In the genomic region with DNA sequence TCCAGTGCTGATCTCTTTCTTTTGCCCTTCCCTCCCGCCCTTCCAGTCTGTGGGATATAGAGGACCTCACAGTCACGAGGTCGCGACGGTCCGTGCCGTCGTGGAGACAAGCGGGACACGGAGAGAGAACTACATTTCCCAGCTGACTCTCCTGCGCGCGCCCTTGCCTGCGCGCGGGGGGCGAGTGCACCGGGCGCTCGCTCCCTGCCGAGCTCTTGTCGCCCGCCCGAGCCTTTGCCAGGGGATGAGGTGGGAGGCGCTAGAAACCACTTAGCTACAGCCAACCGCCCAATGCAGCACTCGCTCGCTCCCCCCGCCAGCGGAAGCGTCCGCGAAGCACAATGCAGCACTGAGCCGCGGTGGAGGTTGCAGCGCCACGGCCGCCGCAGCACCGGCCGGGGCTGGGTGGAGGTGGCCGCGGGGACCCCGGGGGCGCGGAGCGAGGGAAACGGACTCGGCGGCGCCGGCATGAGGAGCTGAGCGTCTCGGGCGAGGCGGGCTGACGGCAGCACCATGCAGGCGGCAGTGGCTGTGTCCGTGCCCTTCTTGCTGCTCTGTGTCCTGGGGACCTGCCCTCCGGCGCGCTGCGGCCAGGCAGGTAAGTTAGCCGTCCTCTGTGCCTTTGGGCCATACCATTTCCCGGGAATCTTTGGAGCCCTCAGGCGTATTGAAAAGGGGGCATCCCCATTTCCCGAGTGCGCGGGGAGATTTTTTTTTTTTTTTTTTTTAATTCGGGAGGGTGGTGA, we compare ENCODE assay signal across 1 cellular context.
TF ChIP-seq lines count a peak whose summit lies in the region.

Gene ADAM22 (plus strand): TSS at position 299 of the 746 bp plus-strand sequence. CDS start 215 bp downstream, at position 514.

TF ChIP-seq in Ishikawa, 13 proteins besides CTCF, POLR2A, EP300 and RAD21 (continued from another document):
- TF ChIP-seq REST (IDR thresholded peaks at IDR 0.05; ENCODE audit: low read depth), result no peak
- TF ChIP-seq YY1 (IDR thresholded peaks at IDR 0.05; ENCODE audit: low read depth), result peak; percentile 31; the same call in 1 of the 2 replicates
- TF ChIP-seq TCF12 (IDR thresholded peaks at IDR 0.05; ENCODE audit: low read depth), result peak; percentile 42; the same call in 1 of the 2 replicates
- TF ChIP-seq CEBPB (IDR thresholded peaks at IDR 0.05), result no peak
- peak; percentile 68 for TF ChIP-seq ZBTB7A (IDR thresholded peaks at IDR 0.05; ENCODE audit: low read depth)
